Comparison of ENCODE assay signal across 2 cellular contexts in the genomic region with DNA sequence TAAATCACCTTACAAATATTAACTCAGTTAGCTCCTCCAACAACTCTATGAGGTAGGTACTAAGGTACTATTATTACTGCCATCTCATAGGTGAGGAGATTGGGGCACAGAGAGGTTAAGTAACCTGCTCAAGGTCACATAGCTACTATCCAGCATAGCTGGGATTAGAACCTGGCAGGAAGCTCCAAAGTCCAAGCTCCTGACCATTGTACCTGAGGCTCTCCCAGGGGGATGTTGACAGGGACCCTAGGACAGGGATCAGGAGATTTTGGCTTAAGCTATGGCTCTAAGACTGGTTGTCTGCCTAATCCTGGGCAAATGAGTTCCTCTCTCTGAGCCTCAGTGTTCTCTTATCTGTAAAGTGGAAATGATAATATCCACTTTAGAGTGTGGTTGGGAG.
TF ChIP-seq lines count a peak whose summit lies in the region.

No MANE protein-coding gene starts in this region.

TF ChIP-seq in HepG2, 621 proteins besides CTCF, POLR2A, EP300 and RAD21 (continues in another document):
- TF ChIP-seq NR3C1 (CRISPR knock-in tag; IDR thresholded peaks at IDR 0.05) (no peak), ERF (CRISPR knock-in tag; IDR thresholded peaks at IDR 0.05) (peak; percentile 21; the same call in 1 of the 2 replicates), FLYWCH1 (CRISPR knock-in tag; IDR thresholded peaks at IDR 0.05) (no peak), NPAS2 (CRISPR knock-in tag; IDR thresholded peaks at IDR 0.05; ENCODE audit: borderline replicate concordance) (no peak), STAG1 (CRISPR knock-in tag; IDR thresholded peaks at IDR 0.05) (no peak), ZNF530 (CRISPR knock-in tag; IDR thresholded peaks at IDR 0.05; ENCODE audit: low read depth) (no peak), EHMT2 (IDR thresholded peaks at IDR 0.05; ENCODE audit: borderline replicate concordance, low read depth, low read length) (no peak), NR2C2 (CRISPR knock-in tag; IDR thresholded peaks at IDR 0.05; ENCODE audit: borderline replicate concordance) (no peak), HNRNPL (IDR thresholded peaks at IDR 0.05; ENCODE audit: low read depth, low read length) (no peak)
- TF ChIP-seq, protein P1, sequence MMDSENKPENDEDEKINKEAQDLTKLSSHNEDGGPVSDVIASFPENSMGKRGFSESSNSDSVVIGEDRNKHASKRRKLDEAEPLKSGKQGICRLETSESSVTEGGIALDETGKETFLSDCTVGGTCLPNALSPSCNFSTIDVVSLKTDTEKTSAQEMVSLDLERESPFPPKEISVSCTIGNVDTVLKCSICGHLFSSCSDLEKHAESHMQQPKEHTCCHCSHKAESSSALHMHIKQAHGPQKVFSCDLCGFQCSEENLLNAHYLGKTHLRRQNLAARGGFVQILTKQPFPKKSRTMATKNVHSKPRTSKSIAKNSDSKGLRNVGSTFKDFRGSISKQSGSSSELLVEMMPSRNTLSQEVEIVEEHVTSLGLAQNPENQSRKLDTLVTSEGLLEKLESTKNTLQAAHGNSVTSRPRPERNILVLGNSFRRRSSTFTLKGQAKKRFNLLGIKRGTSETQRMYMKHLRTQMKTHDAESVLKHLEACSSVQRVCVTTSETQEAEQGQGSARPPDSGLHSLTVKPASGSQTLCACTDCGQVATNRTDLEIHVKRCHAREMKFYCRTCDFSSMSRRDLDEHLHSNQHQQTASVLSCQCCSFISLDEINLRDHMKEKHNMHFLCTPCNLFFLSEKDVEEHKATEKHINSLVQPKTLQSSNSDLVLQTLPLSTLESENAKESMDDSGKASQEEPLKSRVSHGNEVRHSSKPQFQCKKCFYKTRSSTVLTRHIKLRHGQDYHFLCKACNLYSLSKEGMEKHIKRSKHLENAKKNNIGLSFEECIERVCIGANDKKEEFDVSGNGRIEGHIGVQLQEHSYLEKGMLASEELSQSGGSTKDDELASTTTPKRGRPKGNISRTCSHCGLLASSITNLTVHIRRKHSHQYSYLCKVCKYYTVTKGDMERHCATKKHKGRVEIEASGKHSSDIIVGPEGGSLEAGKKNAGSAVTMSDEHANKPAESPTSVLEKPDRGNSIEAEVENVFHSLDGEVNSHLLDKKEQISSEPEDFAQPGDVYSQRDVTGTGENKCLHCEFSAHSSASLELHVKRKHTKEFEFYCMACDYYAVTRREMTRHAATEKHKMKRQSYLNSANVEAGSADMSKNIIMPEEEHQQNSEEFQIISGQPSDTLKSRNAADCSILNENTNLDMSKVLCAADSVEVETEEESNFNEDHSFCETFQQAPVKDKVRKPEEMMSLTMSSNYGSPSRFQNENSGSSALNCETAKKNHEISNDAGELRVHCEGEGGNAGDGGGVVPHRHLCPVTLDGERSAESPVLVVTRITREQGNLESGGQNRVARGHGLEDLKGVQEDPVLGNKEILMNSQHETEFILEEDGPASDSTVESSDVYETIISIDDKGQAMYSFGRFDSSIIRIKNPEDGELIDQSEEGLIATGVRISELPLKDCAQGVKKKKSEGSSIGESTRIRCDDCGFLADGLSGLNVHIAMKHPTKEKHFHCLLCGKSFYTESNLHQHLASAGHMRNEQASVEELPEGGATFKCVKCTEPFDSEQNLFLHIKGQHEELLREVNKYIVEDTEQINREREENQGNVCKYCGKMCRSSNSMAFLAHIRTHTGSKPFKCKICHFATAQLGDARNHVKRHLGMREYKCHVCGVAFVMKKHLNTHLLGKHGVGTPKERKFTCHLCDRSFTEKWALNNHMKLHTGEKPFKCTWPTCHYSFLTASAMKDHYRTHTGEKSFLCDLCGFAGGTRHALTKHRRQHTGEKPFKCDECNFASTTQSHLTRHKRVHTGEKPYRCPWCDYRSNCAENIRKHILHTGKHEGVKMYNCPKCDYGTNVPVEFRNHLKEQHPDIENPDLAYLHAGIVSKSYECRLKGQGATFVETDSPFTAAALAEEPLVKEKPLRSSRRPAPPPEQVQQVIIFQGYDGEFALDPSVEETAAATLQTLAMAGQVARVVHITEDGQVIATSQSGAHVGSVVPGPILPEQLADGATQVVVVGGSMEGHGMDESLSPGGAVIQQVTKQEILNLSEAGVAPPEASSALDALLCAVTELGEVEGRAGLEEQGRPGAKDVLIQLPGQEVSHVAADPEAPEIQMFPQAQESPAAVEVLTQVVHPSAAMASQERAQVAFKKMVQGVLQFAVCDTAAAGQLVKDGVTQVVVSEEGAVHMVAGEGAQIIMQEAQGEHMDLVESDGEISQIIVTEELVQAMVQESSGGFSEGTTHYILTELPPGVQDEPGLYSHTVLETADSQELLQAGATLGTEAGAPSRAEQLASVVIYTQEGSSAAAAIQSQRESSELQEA (CRISPR knock-in tag; IDR thresholded peaks at IDR 0.05; ENCODE audit: not compliant biosample characterization): no peak
- TF ChIP-seq, protein P2, sequence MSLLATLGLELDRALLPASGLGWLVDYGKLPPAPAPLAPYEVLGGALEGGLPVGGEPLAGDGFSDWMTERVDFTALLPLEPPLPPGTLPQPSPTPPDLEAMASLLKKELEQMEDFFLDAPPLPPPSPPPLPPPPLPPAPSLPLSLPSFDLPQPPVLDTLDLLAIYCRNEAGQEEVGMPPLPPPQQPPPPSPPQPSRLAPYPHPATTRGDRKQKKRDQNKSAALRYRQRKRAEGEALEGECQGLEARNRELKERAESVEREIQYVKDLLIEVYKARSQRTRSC (CRISPR knock-in tag; IDR thresholded peaks at IDR 0.05; ENCODE audit: low read depth): no peak
- TF ChIP-seq, protein P3, sequence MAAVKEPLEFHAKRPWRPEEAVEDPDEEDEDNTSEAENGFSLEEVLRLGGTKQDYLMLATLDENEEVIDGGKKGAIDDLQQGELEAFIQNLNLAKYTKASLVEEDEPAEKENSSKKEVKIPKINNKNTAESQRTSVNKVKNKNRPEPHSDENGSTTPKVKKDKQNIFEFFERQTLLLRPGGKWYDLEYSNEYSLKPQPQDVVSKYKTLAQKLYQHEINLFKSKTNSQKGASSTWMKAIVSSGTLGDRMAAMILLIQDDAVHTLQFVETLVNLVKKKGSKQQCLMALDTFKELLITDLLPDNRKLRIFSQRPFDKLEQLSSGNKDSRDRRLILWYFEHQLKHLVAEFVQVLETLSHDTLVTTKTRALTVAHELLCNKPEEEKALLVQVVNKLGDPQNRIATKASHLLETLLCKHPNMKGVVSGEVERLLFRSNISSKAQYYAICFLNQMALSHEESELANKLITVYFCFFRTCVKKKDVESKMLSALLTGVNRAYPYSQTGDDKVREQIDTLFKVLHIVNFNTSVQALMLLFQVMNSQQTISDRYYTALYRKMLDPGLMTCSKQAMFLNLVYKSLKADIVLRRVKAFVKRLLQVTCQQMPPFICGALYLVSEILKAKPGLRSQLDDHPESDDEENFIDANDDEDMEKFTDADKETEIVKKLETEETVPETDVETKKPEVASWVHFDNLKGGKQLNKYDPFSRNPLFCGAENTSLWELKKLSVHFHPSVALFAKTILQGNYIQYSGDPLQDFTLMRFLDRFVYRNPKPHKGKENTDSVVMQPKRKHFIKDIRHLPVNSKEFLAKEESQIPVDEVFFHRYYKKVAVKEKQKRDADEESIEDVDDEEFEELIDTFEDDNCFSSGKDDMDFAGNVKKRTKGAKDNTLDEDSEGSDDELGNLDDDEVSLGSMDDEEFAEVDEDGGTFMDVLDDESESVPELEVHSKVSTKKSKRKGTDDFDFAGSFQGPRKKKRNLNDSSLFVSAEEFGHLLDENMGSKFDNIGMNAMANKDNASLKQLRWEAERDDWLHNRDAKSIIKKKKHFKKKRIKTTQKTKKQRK (IDR thresholded peaks at IDR 0.05; ENCODE audit: low read length): no peak

TF ChIP-seq in liver, 16 proteins besides CTCF, POLR2A, EP300 and RAD21:
- TF ChIP-seq, protein P4, sequence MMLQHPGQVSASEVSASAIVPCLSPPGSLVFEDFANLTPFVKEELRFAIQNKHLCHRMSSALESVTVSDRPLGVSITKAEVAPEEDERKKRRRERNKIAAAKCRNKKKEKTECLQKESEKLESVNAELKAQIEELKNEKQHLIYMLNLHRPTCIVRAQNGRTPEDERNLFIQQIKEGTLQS (IDR thresholded peaks at IDR 0.05): no peak
- TF ChIP-seq HNF4G (IDR thresholded peaks at IDR 0.05): no peak
- no peak for TF ChIP-seq YY1 (IDR thresholded peaks at IDR 0.05)
- TF ChIP-seq JUND (IDR thresholded peaks at IDR 0.05): no peak
- no peak for TF ChIP-seq FOXA1 (IDR thresholded peaks at IDR 0.05)
- TF ChIP-seq RXRA (IDR thresholded peaks at IDR 0.05): peak; percentile 21
- TF ChIP-seq, protein P5, sequence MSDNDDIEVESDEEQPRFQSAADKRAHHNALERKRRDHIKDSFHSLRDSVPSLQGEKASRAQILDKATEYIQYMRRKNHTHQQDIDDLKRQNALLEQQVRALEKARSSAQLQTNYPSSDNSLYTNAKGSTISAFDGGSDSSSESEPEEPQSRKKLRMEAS (IDR thresholded peaks at IDR 0.05): no peak
- peak; percentile 18 for TF ChIP-seq SP1 (IDR thresholded peaks at IDR 0.05)
- TF ChIP-seq NR2F2 (IDR thresholded peaks at IDR 0.05): no peak
- no peak for TF ChIP-seq FOXA2 (IDR thresholded peaks at IDR 0.05)
- peak; percentile 77 to 90 for TF ChIP-seq HNF4A (conservative IDR thresholded peaks at IDR 0.05)
- no peak for TF ChIP-seq GABPA (IDR thresholded peaks at IDR 0.05 in 1 of 2, conservative IDR thresholded peaks at IDR 0.05 in 1 of 2)
- TF ChIP-seq, protein P6, sequence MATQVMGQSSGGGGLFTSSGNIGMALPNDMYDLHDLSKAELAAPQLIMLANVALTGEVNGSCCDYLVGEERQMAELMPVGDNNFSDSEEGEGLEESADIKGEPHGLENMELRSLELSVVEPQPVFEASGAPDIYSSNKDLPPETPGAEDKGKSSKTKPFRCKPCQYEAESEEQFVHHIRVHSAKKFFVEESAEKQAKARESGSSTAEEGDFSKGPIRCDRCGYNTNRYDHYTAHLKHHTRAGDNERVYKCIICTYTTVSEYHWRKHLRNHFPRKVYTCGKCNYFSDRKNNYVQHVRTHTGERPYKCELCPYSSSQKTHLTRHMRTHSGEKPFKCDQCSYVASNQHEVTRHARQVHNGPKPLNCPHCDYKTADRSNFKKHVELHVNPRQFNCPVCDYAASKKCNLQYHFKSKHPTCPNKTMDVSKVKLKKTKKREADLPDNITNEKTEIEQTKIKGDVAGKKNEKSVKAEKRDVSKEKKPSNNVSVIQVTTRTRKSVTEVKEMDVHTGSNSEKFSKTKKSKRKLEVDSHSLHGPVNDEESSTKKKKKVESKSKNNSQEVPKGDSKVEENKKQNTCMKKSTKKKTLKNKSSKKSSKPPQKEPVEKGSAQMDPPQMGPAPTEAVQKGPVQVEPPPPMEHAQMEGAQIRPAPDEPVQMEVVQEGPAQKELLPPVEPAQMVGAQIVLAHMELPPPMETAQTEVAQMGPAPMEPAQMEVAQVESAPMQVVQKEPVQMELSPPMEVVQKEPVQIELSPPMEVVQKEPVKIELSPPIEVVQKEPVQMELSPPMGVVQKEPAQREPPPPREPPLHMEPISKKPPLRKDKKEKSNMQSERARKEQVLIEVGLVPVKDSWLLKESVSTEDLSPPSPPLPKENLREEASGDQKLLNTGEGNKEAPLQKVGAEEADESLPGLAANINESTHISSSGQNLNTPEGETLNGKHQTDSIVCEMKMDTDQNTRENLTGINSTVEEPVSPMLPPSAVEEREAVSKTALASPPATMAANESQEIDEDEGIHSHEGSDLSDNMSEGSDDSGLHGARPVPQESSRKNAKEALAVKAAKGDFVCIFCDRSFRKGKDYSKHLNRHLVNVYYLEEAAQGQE (IDR thresholded peaks at IDR 0.05): no peak
- TF ChIP-seq TAF1 (conservative IDR thresholded peaks at IDR 0.05): no peak
- no peak for TF ChIP-seq EGR1 (IDR thresholded peaks at IDR 0.05; ENCODE audit: low read depth in 2 of 2)
- TF ChIP-seq, protein P7, sequence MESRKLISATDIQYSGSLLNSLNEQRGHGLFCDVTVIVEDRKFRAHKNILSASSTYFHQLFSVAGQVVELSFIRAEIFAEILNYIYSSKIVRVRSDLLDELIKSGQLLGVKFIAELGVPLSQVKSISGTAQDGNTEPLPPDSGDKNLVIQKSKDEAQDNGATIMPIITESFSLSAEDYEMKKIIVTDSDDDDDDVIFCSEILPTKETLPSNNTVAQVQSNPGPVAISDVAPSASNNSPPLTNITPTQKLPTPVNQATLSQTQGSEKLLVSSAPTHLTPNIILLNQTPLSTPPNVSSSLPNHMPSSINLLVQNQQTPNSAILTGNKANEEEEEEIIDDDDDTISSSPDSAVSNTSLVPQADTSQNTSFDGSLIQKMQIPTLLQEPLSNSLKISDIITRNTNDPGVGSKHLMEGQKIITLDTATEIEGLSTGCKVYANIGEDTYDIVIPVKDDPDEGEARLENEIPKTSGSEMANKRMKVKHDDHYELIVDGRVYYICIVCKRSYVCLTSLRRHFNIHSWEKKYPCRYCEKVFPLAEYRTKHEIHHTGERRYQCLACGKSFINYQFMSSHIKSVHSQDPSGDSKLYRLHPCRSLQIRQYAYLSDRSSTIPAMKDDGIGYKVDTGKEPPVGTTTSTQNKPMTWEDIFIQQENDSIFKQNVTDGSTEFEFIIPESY (IDR thresholded peaks at IDR 0.05): no peak
